ENCODE assay signal across 14 cellular contexts in the genomic region with DNA sequence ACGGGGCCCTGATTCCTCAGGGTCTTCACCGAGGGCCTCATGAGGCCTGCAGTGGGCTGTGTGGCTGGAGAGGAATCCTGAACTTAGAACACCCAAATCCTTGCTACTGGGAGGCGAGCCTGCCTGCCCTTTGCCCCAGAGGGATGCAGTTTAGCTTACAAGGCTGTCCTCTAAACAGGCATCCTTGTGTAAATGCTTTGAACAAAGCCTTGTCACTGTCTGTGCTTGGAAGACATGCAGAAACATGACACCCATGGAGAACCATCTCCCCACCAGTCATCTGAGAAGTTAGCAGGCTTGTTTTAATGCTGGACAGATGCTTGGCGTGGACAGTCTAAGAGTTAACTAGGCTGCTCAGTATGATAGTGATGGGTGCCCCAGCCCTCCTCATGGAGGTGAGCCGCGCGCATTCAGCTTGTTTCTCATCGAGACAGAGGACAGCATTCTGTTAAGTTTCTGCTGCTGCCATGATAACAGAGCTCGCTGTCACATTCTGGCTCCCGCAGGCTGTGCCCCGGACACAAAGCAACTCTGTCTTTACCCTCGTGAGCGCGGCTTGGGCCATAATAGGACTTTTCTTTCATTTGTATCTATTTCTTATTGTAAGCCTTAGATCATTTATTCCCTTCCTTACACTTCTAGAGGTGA. TPM values are rescaled to one million over a fixed set of nuclear protein-coding genes. Genes with fewer than 3 reads are reported as not detected.
A peak's percentile ranks its signal among the peaks of the same experiment; 100 is the strongest.
DNase-seq lines count a peak whose midpoint lies in the region; ATAC-seq and TF ChIP-seq lines count a peak whose summit lies in the region.
"Had no signal": no experiment of that assay in that cellular context is flagged by ENCODE, and none has a peak within 500 bp of the region (broad histone marks: within the 10 kb centered on the region; RNA-seq: fewer than 3 reads in every experiment).

No MANE protein-coding gene starts in this region.

- peak overlapping the region; percentile 2 for H3K27ac ChIP-seq in trophoblast cell (ENCODE audit: low read depth, low read length)
- H3K27ac ChIP-seq: PC-9 had no signal

- no peak overlapping the region for H2AFZ ChIP-seq in trophoblast cell (ENCODE audit: insufficient read depth, low read length, poor library complexity)
- H2AFZ ChIP-seq: PC-9 had no signal

- H4K91ac ChIP-seq in trophoblast cell (ENCODE audit: low read depth, low read length), result no peak overlapping the region

- peak in 11 of 14 donors; percentile 31 to 76 (median 66) for DNase-seq in C1 segment of cervical spinal cord (lab: John Stamatoyannopoulos, UW)
- peak in 45 of 58 donors; percentile 4 to 88 (median 56) for DNase-seq in anterior cingulate cortex (lab: John Stamatoyannopoulos, UW)
- peak; percentile 91 for DNase-seq in globus pallidus (ENCODE audit: low spot score)
- DNase-seq in trophoblast cell, result no peak
- no peak for DNase-seq in OCI-M2 (lab: John Stamatoyannopoulos, UW; ENCODE audit: unreplicated experiment)
- no peak for DNase-seq in DMS 273 treated with DMSO at 0.1 percent for 48 hours (lab: John Stamatoyannopoulos, UW)
- no peak for DNase-seq in BE2C
- DNase-seq: activated CD8-positive, alpha-beta memory T cell treated with anti-CD3 and anti-CD28 coated beads for 24 hours; EL; H7; MV-4-11; PC-9 had no signal

- H2BK120ac ChIP-seq in trophoblast cell (ENCODE audit: insufficient read depth, low read length, poor library complexity), result no peak overlapping the region

- TF ChIP-seq CTCF in BE2C (IDR thresholded peaks at IDR 0.05; ENCODE audit: low read depth, low read length), result no peak

- no peak overlapping the region for H4K12ac ChIP-seq in trophoblast cell (ENCODE audit: low read depth, low read length)

- no peak overlapping the region for H3K14ac ChIP-seq in trophoblast cell (ENCODE audit: low read length)

- no peak overlapping the region for H2AK5ac ChIP-seq in trophoblast cell (ENCODE audit: low read length)

- H3K4me2 ChIP-seq in trophoblast cell (ENCODE audit: low read length), result no peak overlapping the region
- H3K4me2 ChIP-seq: PC-9 had no signal

- no peak overlapping the region for H2BK12ac ChIP-seq in trophoblast cell (ENCODE audit: low read length)

- WGBS in trophoblast cell (ENCODE audit: extremely low coverage, insufficient coverage, insufficient read length), result no CpG with 5 or more reads among the region's 14 CpGs

- no peak for ATAC-seq in GM21723 (IDR thresholded peaks at IDR 0.05; ENCODE audit: unreplicated experiment)
- ATAC-seq: activated naive CD4-positive, alpha-beta T cell treated with anti-CD3 and anti-CD28 coated beads, Interleukin-2, amount 50 U/mL, for 72 hours had no signal

- no peak overlapping the region for H3K23ac ChIP-seq in trophoblast cell (ENCODE audit: low read length)

- H3K27me3 ChIP-seq in trophoblast cell (ENCODE audit: insufficient read depth, low read length) (no peaks in the 10 kb centered on the region), BE2C (no peaks in the 10 kb centered on the region)

- peaks cover 23 to 29% of the 10 kb centered on the region in 2 experiments for H3K36me3 ChIP-seq in trophoblast cell (ENCODE audit: control insufficient read depth in 1 of 2, insufficient read depth in 2 of 2, low read length in 2 of 2)
- peaks cover 22% of the 10 kb centered on the region for H3K36me3 ChIP-seq in BE2C

- H3K4me3 ChIP-seq in trophoblast cell (ENCODE audit: low read depth, low read length) (no peak overlapping the region), BE2C (ENCODE audit: low read depth, low read length) (no peak overlapping the region)
- H3K4me3 ChIP-seq: PC-9 had no signal

- H3K18ac ChIP-seq in trophoblast cell (ENCODE audit: low read length), result no peak overlapping the region

- no peaks in the 10 kb centered on the region for H3K9me3 ChIP-seq in trophoblast cell (ENCODE audit: insufficient read depth, low read depth, low read length)
- no peaks in the 10 kb centered on the region for H3K9me3 ChIP-seq in BE2C

- H3K9ac ChIP-seq in trophoblast cell (ENCODE audit: low read length), result no peak overlapping the region

- H2BK5ac ChIP-seq in trophoblast cell (ENCODE audit: low read depth, low read length, poor library complexity), result no peak overlapping the region

- peaks cover 5 to 7% of the 10 kb centered on the region in 2 experiments for H3K4me1 ChIP-seq in trophoblast cell (ENCODE audit: control insufficient read depth in 1 of 2, insufficient read depth in 2 of 2, low read length in 2 of 2)
- no peaks in the 10 kb centered on the region for H3K4me1 ChIP-seq in BE2C

- H3K4ac ChIP-seq in trophoblast cell (ENCODE audit: low read depth, low read length), result no peak overlapping the region

- H3K79me1 ChIP-seq in trophoblast cell (ENCODE audit: low read length), result no peaks in the 10 kb centered on the region

- no peak overlapping the region for H4K8ac ChIP-seq in trophoblast cell (ENCODE audit: low read depth, low read length)

- H3K79me2 ChIP-seq in trophoblast cell (ENCODE audit: control insufficient read depth, insufficient read depth, low read length, poor library complexity), result no peaks in the 10 kb centered on the region

RNA-seq across cellular contexts. Expression of gene ADI1, which starts 42.8 kb away (rescaled TPM):
- polyA plus RNA-seq in trophoblast cell (2013), result 45.0 and 46.2 TPM in 2 replicates
- 20.7 TPM for polyA plus RNA-seq in BE2C (2012; ENCODE audit: insufficient read depth, insufficient read length, low read depth)

Comparison
In these comparisons a context has a peak if more than half of its experiments do, and no peak if none do; other contexts are left out.
1. DNase-seq: peak in C1 segment of cervical spinal cord (11 of 14), anterior cingulate cortex (45 of 58) and globus pallidus (single experiment); none in trophoblast cell (0 of 2), OCI-M2 (single experiment), DMS 273 treated with DMSO at 0.1 percent for 48 hours (single experiment) and BE2C (single experiment).